In the genomic region with DNA sequence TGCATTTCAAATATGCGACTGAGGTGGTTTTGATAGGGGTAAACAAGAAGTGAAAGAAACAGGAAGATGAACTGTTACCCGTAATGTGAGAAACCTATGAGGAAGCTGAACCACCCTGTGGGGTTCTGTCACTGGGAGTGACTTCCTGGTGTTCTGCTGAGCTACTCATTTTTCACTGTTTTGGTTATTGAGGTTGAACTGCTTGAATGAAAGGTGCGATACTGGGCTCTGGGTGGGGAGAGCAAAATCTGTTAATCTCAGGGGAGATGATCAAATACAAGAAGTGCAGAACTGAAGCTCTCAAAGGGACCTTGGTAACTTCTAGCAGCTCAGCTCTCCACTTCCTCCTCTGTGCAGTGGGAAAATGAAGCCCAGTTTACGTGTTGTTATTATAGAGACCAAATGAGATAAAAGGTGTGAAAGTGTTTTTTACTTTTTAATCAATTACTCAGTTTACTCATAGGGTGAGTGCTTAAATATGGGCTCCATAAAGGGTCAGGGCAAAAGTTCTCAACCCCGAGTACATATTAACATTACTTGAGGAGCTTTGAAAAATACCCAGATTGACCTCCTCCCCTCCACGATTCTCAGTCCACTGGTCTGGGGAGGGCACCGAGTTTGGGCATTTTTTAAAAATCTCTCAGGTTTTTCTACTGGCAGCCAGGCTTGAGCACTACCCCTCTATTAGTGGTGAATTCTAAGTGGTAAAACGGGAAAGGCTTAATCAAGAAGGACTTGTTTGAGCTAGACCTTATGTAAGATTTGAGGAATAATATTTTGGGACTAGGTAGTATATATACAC, we compare ENCODE assay signal across 9 cellular contexts.
DNase-seq lines count a peak whose midpoint lies in the region; ATAC-seq, FAIRE-seq and TF ChIP-seq lines count a peak whose summit lies in the region.
"Had no signal": no experiment of that assay in that cellular context is flagged by ENCODE, and none has a peak within 500 bp of the region (broad histone marks: within the 10 kb centered on the region; RNA-seq: fewer than 3 reads in every experiment).

No MANE protein-coding gene starts in this region.

- no peak overlapping the region for H2AFZ ChIP-seq in trophoblast cell (ENCODE audit: insufficient read depth, low read length, poor library complexity)

- H3K9me3 ChIP-seq in small intestine (ENCODE audit: control insufficient read depth, low read depth) (no peaks in the 10 kb centered on the region), trophoblast cell (ENCODE audit: insufficient read depth, low read depth, low read length) (no peaks in the 10 kb centered on the region), endodermal cell (ENCODE audit: control insufficient read depth, low read length) (peaks cover 6% of the 10 kb centered on the region)
- H3K9me3 ChIP-seq: adrenal gland had no signal

- H3K14ac ChIP-seq in trophoblast cell (ENCODE audit: low read length): no peak overlapping the region

- H2BK5ac ChIP-seq in trophoblast cell (ENCODE audit: low read depth, low read length, poor library complexity): no peak overlapping the region

- no peaks in the 10 kb centered on the region for H3K36me3 ChIP-seq in small intestine (ENCODE audit: control insufficient read depth in 2 of 2, insufficient read depth in 2 of 2, low read length in 2 of 2)
- no peaks in the 10 kb centered on the region for H3K36me3 ChIP-seq in trophoblast cell (ENCODE audit: control insufficient read depth in 1 of 2, insufficient read depth in 2 of 2, low read length in 2 of 2)
- no peaks in the 10 kb centered on the region for H3K36me3 ChIP-seq in endodermal cell (ENCODE audit: control insufficient read depth, insufficient read depth, low read length)
- H3K36me3 ChIP-seq: adrenal gland had no signal

- no peak overlapping the region for H2BK12ac ChIP-seq in trophoblast cell (ENCODE audit: low read length)

- 55 to 76% (median 63%) methylated on average over 8 of the region's 8 CpGs for WGBS in small intestine, 3 donors
- WGBS in trophoblast cell (ENCODE audit: extremely low coverage, insufficient coverage, insufficient read length): no CpG with 5 or more reads among the region's 8 CpGs
- WGBS in endodermal cell (ENCODE audit: insufficient coverage in 1 of 2, insufficient read length in 1 of 2), 2 experiments: 92 to 93% methylated on average over 3 to 8 of the region's 8 CpGs

- CTCF ChIA-PET in MCF 10A (lab: Yijun Ruan, JAX): interaction anchor here (0.5 to 2.0 kb wide), 3 partner anchors 12 to 139 kb away, joined by 3 to 7 read pairs (median 3); no protein-coding TSS in a partner anchor

- no peak overlapping the region for H4K8ac ChIP-seq in trophoblast cell (ENCODE audit: low read depth, low read length)

- no peak overlapping the region for H3K18ac ChIP-seq in trophoblast cell (ENCODE audit: low read length)

- no TSS peak for BruUV-seq in MCF 10A (replicated peaks; lab: Mats Ljungman, UMichigan)

- H3K79me2 ChIP-seq in trophoblast cell (ENCODE audit: control insufficient read depth, insufficient read depth, low read length, poor library complexity): peaks cover 2% of the 10 kb centered on the region

- H3K79me1 ChIP-seq in trophoblast cell (ENCODE audit: low read length): no peaks in the 10 kb centered on the region

- peak; percentile 64 for ATAC-seq in HG03097 (IDR thresholded peaks at IDR 0.05; ENCODE audit: low FRiP score, unreplicated experiment)

- no peak for FAIRE-seq in small intestine (lab: Jason Lieb, UNC)

- TF ChIP-seq CTCF in MCF 10A (IDR thresholded peaks at IDR 0.05; ENCODE audit: unreplicated experiment) (no peak), endodermal cell (conservative IDR thresholded peaks at IDR 0.05) (no peak)

- H3K9me3 Mint-ChIP-seq in MCF 10A (ENCODE audit: unreplicated experiment) (no peaks in the 10 kb centered on the region), endodermal cell (peaks cover 3% of the 10 kb centered on the region)

- H2BK120ac ChIP-seq in trophoblast cell (ENCODE audit: insufficient read depth, low read length, poor library complexity): no peak overlapping the region

- peak; percentile 53 for DNase-seq in NK-92 treated with Interleukin-12 subunit alpha and Interleukin-12 subunit beta, amount 100 ng/mL, for 24 hours (lab: John Stamatoyannopoulos, UW)
- DNase-seq in NK-92 (lab: John Stamatoyannopoulos, UW; ENCODE audit: unreplicated experiment): no peak
- peak; percentile 91 for DNase-seq in SKM-1 treated with dmso at 0.1 percent for 144 hours (lab: John Stamatoyannopoulos, UW; ENCODE audit: unreplicated experiment)
- no peak for DNase-seq in MCF 10A (ENCODE audit: unreplicated experiment)
- DNase-seq in small intestine: peak; percentile 70
- no peak for DNase-seq in trophoblast cell
- DNase-seq in endodermal cell: no peak

- peak overlapping the region; percentile 93 for H3K27ac Mint-ChIP-seq in MCF 10A (ENCODE audit: low read depth, unreplicated experiment)
- no peak overlapping the region for H3K27ac Mint-ChIP-seq in endodermal cell

- no peak overlapping the region for H3K4me3 Mint-ChIP-seq in MCF 10A (ENCODE audit: unreplicated experiment)
- no peak overlapping the region for H3K4me3 Mint-ChIP-seq in endodermal cell

- H3K4me3 ChIP-seq in small intestine (ENCODE audit: low read depth in 1 of 2, low read length in 2 of 2): no peak overlapping the region
- H3K4me3 ChIP-seq in trophoblast cell (ENCODE audit: low read depth, low read length): no peak overlapping the region
- H3K4me3 ChIP-seq in endodermal cell (ENCODE audit: low read length): no peak overlapping the region
- H3K4me3 ChIP-seq: adrenal gland had no signal

- H3K4ac ChIP-seq in trophoblast cell (ENCODE audit: low read depth, low read length): no peak overlapping the region

- POLR2A ChIA-PET in MCF 10A (lab: Yijun Ruan, JAX): interaction anchor here (0.7 to 2.4 kb wide), 10 partner anchors 10 to 206 kb away, joined by 3 to 10 read pairs (median 4); a partner anchor contains a TSS

- H3K4me1 ChIP-seq in small intestine (ENCODE audit: control insufficient read depth in 2 of 2, insufficient read depth in 1 of 2, low read depth in 1 of 2, low read length in 1 of 2): no peaks in the 10 kb centered on the region
- H3K4me1 ChIP-seq in trophoblast cell (ENCODE audit: control insufficient read depth in 1 of 2, insufficient read depth in 2 of 2, low read length in 2 of 2): peaks cover 0 to 4% of the 10 kb centered on the region in 2 experiments
- no peaks in the 10 kb centered on the region for H3K4me1 ChIP-seq in endodermal cell (ENCODE audit: control insufficient read depth, insufficient read depth, low read length)

- H3K27ac ChIP-seq in small intestine (ENCODE audit: low read depth in 1 of 2, low read length in 1 of 2) (peak overlapping the region; percentile 8 to 81), trophoblast cell (ENCODE audit: low read depth, low read length) (no peak overlapping the region), endodermal cell (ENCODE audit: low read depth, low read length) (no peak overlapping the region)

- H3K4me2 ChIP-seq in trophoblast cell (ENCODE audit: low read length): no peak overlapping the region

- H3K27me3 Mint-ChIP-seq in MCF 10A (ENCODE audit: insufficient read depth, unreplicated experiment) (no peaks in the 10 kb centered on the region), endodermal cell (ENCODE audit: insufficient read depth) (no peaks in the 10 kb centered on the region)

- H2AK5ac ChIP-seq in trophoblast cell (ENCODE audit: low read length): no peak overlapping the region

- H3K4me1 Mint-ChIP-seq in MCF 10A (ENCODE audit: insufficient read depth, unreplicated experiment) (peaks cover 26% of the 10 kb centered on the region), endodermal cell (peaks cover 7% of the 10 kb centered on the region)

- no peaks in the 10 kb centered on the region for H3K27me3 ChIP-seq in small intestine (ENCODE audit: control insufficient read depth in 2 of 2, insufficient read depth in 2 of 2, low read length in 2 of 2)
- H3K27me3 ChIP-seq in trophoblast cell (ENCODE audit: insufficient read depth, low read length): no peaks in the 10 kb centered on the region
- no peaks in the 10 kb centered on the region for H3K27me3 ChIP-seq in endodermal cell (ENCODE audit: control insufficient read depth, insufficient read depth, low read length, poor library complexity, severe bottlenecking)
- H3K27me3 ChIP-seq: adrenal gland had no signal

- no peak overlapping the region for H3K9ac ChIP-seq in trophoblast cell (ENCODE audit: low read length)
- no peak overlapping the region for H3K9ac ChIP-seq in endodermal cell (ENCODE audit: extremely low read depth, low read length, poor library complexity, severe bottlenecking)

- H4K91ac ChIP-seq in trophoblast cell (ENCODE audit: low read depth, low read length): no peak overlapping the region

- no peak overlapping the region for H4K12ac ChIP-seq in trophoblast cell (ENCODE audit: low read depth, low read length)

- H3K23ac ChIP-seq in trophoblast cell (ENCODE audit: low read length): no peak overlapping the region

- intact Hi-C loops in MCF 10A (cut with micrococcal nuclease): no loop called here

- H3K36me3 Mint-ChIP-seq in MCF 10A (ENCODE audit: insufficient read depth, unreplicated experiment): no peaks in the 10 kb centered on the region
- no peaks in the 10 kb centered on the region for H3K36me3 Mint-ChIP-seq in endodermal cell (ENCODE audit: low read depth)

Comparison
In these comparisons a context has a peak if more than half of its experiments do, and no peak if none do; other contexts are left out.
1. DNase-seq: peak in NK-92 treated with Interleukin-12 subunit alpha and Interleukin-12 subunit beta, amount 100 ng/mL, for 24 hours (single experiment), SKM-1 treated with dmso at 0.1 percent for 144 hours (single experiment) and small intestine (single experiment); none in NK-92 (single experiment), MCF 10A (single experiment), trophoblast cell (0 of 2) and endodermal cell (single experiment).
2. H3K27ac ChIP-seq: peak in small intestine (2 of 2); none in trophoblast cell (single experiment) and endodermal cell (single experiment).